ENCODE assay signal across 13 cellular contexts in the genomic region with DNA sequence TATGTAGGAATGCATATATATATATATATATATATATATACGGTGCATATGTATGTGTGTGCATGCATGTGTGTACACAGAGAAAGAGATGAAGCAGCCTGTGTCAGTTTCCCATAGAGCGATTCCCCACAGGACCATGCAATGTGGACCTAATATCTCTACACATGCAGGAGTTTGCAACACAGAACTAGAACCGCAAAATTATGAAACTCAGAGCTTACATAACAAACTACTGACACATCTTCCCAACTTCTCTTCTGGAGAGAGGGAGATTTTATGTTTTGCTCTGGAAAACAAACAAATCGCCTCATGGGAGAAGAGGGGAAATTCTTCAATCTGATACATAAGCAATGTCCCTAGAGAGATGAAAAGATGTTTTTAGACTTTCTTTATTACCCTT.
"Had no signal": no experiment of that assay in that cellular context is flagged by ENCODE, and none has a peak within 500 bp of the region (broad histone marks: within the 10 kb centered on the region; RNA-seq: fewer than 3 reads in every experiment).

No MANE protein-coding gene starts in this region.

- H3K27me3 ChIP-seq: brain microvascular endothelial cell, gastrocnemius medialis, heart left ventricle had no signal

- H3K27ac ChIP-seq: brain microvascular endothelial cell, gastrocnemius medialis, heart left ventricle had no signal

- DNase-seq: activated B cell treated with CpG ODN at 0.5 μM for 24 hours; activated CD4-positive, alpha-beta T cell treated with anti-CD3 and anti-CD28 coated beads for 48 hours; activated CD8-positive, alpha-beta memory T cell treated with anti-CD3 and anti-CD28 coated beads, Interleukin-2, amount 50 U/mL, for 4 hours; activated effector memory CD4-positive, alpha-beta T cell treated with anti-CD3 and anti-CD28 coated beads, Interleukin-2, amount 50 U/mL, for 16 hours; activated T-cell treated with anti-CD3 and anti-CD28 coated beads, Interleukin-2, amount 50 U/mL, for 48 hours; brain microvascular endothelial cell; effector memory CD4-positive, alpha-beta T cell; gastrocnemius medialis; heart left ventricle; immature natural killer cell; mesendoderm; natural killer cell had no signal

- H3K4me1 ChIP-seq: gastrocnemius medialis, heart left ventricle had no signal

- H3K36me3 ChIP-seq: brain microvascular endothelial cell, gastrocnemius medialis, heart left ventricle had no signal

- H3K4me3 ChIP-seq: gastrocnemius medialis, heart left ventricle had no signal

- H3K9me3 ChIP-seq: gastrocnemius medialis had no signal

- ATAC-seq: activated CD8-positive, alpha-beta T cell treated with anti-CD3 and anti-CD28 coated beads, Interleukin-2, amount 10 ng/mL, durations not matched to agents 7 days and 5 days; gastrocnemius medialis; heart left ventricle; natural killer cell had no signal
